In the genomic region with DNA sequence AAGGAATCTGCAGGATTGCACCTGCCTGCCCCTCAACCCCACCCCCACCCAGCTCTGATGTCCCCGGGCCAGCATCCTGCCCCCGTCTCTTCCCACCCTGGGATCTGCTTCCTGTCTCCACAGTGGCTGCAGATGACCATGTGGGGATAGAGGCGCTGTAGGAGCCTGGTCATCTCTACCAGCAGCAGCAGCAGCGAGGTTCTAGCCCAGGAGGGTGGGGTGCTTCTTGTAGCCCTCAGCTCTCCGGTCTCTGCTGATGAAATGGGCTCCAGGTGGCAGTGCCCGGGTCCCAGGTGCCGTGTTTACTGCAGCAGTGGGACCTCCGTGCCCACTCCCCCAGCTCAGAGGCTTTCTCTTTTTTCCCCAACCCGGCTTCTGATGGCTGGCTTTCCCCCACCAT, we compare ENCODE assay signal across 36 cellular contexts. TPM values are rescaled to one million over a fixed set of nuclear protein-coding genes. Genes with fewer than 3 reads are reported as not detected.
"Had no signal": no experiment of that assay in that cellular context is flagged by ENCODE, and none has a peak within 500 bp of the region (broad histone marks: within the 10 kb centered on the region; RNA-seq: fewer than 3 reads in every experiment).

No MANE protein-coding gene starts in this region.

- FAIRE-seq: RCC 7860, TTC549 had no signal

- H3K4me3 ChIP-seq: ascending aorta, cardiac muscle cell, PC-9, SJCRH30, SK-N-MC had no signal

- H2AFZ ChIP-seq: PC-9 had no signal

- H3K4me2 ChIP-seq: PC-9 had no signal

- H3K36me3 ChIP-seq: ascending aorta, cardiac muscle cell, SJCRH30 had no signal

- H3K9me3 ChIP-seq: ascending aorta, SJCRH30 had no signal

- H3K27ac ChIP-seq: ascending aorta, cardiac muscle cell, PC-9, SJCRH30, SK-N-MC had no signal

- H3K27me3 ChIP-seq: ascending aorta, cardiac muscle cell, SJCRH30 had no signal

- DNase-seq: activated CD4-positive, alpha-beta memory T cell treated with anti-CD3 and anti-CD28 coated beads, Interleukin-2, amount 10 ng/mL, durations not matched to agents 7 days and 5 days; activated CD4-positive, alpha-beta T cell treated with anti-CD3 and anti-CD28 coated beads for 1 hour; activated CD4-positive, alpha-beta T cell treated with anti-CD3 and anti-CD28 coated beads for 48 hours; activated CD4-positive, CD25-positive, alpha-beta regulatory T cell; activated CD8-positive, alpha-beta memory T cell treated with anti-CD3 and anti-CD28 coated beads for 24 hours; activated CD8-positive, alpha-beta memory T cell treated with anti-CD3 and anti-CD28 coated beads, Interleukin-2, amount 10 ng/mL, durations not matched to agents 7 days and 5 days; activated CD8-positive, alpha-beta memory T cell treated with anti-CD3 and anti-CD28 coated beads, Interleukin-2, amount 50 U/mL, for 48 hours; activated effector memory CD4-positive, alpha-beta T cell treated with Interleukin-2 at 50 U/mL for 16 hours; activated naive CD4-positive, alpha-beta T cell treated with anti-CD3 and anti-CD28 coated beads, Interleukin-2, amount 50 U/mL, for 16 hours; activated naive CD8-positive, alpha-beta T cell treated with anti-CD3 and anti-CD28 coated beads for 36 hours; activated T-cell treated with anti-CD3 and anti-CD28 coated beads, Interleukin-2, amount 50 U/mL, for 48 hours; amniotic stem cell; NCI-H1092 treated with DMSO at 0.1 percent for 48 hours; NCI-H1417; NCI-H146; NCI-H187; NCI-H2029 treated with DMSO at 0.1 percent for 48 hours; NCI-H2107; NCI-H2171; NCI-H510A; NCI-H526; NCI-H748 treated with DMSO at 0.1 percent for 48 hours; NK-92 treated with Interleukin-12 subunit alpha and Interleukin-12 subunit beta, amount 100 ng/mL, for 24 hours; PC-9; SJCRH30; T1000 had no signal

- ATAC-seq: activated CD8-positive, alpha-beta memory T cell treated with anti-CD3 and anti-CD28 coated beads, Interleukin-2, amount 10 ng/mL, durations not matched to agents 7 days and 5 days had no signal

- H3K4me1 ChIP-seq: ascending aorta, SJCRH30 had no signal

RNA-seq across cellular contexts. Expression of gene CAPN11, which starts 25.2 kb away (rescaled TPM):
- total RNA-seq: activated CD8-positive, alpha-beta memory T cell treated with anti-CD3 and anti-CD28 coated beads, Interleukin-2, amount 10 ng/mL, durations not matched to agents 7 days and 5 days; cardiac muscle cell; M059J; OCI-LY7; PC-9; T-helper 1 cell treated with Interleukin-12 subunit alpha and Interleukin-12 subunit beta and Interleukin-4 antibody, amounts not matched to agents 30 ng/mL and 1 ng/mL, for 36 hours; T-helper 2 cell treated with Interferon-gamma antibody and Interleukin-4, amounts not matched to agents 100 ng/mL and 5 ng/mL, for 36 hours had no signal
- polyA plus RNA-seq: cardiac muscle cell had no signal

RNA-seq across cellular contexts. Expression of gene MYMX, which starts 32.9 kb away (rescaled TPM):
- total RNA-seq: activated CD4-positive, alpha-beta memory T cell treated with anti-CD3 and anti-CD28 coated beads, Interleukin-2, amount 10 ng/mL, durations not matched to agents 7 days and 5 days; activated CD8-positive, alpha-beta memory T cell treated with anti-CD3 and anti-CD28 coated beads, Interleukin-2, amount 10 ng/mL, durations not matched to agents 7 days and 5 days; activated naive CD8-positive, alpha-beta T cell treated with anti-CD3 and anti-CD28 coated beads for 36 hours; cardiac muscle cell; chondrocyte; M059J; OCI-LY7; PC-9; T-helper 1 cell treated with Interleukin-12 subunit alpha and Interleukin-12 subunit beta and Interleukin-4 antibody, amounts not matched to agents 30 ng/mL and 1 ng/mL, for 36 hours; T-helper 2 cell treated with Interferon-gamma antibody and Interleukin-4, amounts not matched to agents 100 ng/mL and 5 ng/mL, for 36 hours had no signal
